15 cellular contexts compared by ENCODE assay signal in genomic region chr14:42517786-42518530, GRCh38.
"Had no signal": no experiment of that assay in that cellular context is flagged by ENCODE, and none has a peak within 500 bp of the region (broad histone marks: within the 10 kb centered on the region; RNA-seq: fewer than 3 reads in every experiment).

No MANE protein-coding gene starts in this region.

- H3K9me3 Mint-ChIP-seq: dendritic cell treated with granulocyte-macrophage colony-stimulating factor and Interleukin-4, amounts not matched to agents 40 ng/mL and 50 ng/mL, for 4 days; nephron; stimulated activated memory B cell treated with anti-CD40 and anti-IgM and Interleukin-4, amounts not matched to agents 10 μg/mL and 1 μg/mL and 100 μg/mL, for 72 hours had no signal

- ATAC-seq: stimulated activated memory B cell treated with anti-CD40 and anti-IgM and Interleukin-4, amounts not matched to agents 10 μg/mL and 1 μg/mL and 100 μg/mL, for 72 hours had no signal

- H3K4me3 Mint-ChIP-seq: activated naive CD8-positive, alpha-beta T cell treated with anti-CD3 and anti-CD28 coated beads, Interleukin-2, amount 10 ng/mL, durations not matched to agents 7 days and 5 days; dendritic cell treated with granulocyte-macrophage colony-stimulating factor and Interleukin-4, amounts not matched to agents 40 ng/mL and 50 ng/mL, for 4 days; nephron; stimulated activated memory B cell treated with anti-CD40 and anti-IgM and Interleukin-4, amounts not matched to agents 10 μg/mL and 1 μg/mL and 100 μg/mL, for 72 hours had no signal

- H3K36me3 Mint-ChIP-seq: activated naive CD8-positive, alpha-beta T cell treated with anti-CD3 and anti-CD28 coated beads, Interleukin-2, amount 10 ng/mL, durations not matched to agents 7 days and 5 days; stimulated activated memory B cell treated with anti-CD40 and anti-IgM and Interleukin-4, amounts not matched to agents 10 μg/mL and 1 μg/mL and 100 μg/mL, for 72 hours had no signal

- H3K27me3 Mint-ChIP-seq: activated naive CD8-positive, alpha-beta T cell treated with anti-CD3 and anti-CD28 coated beads, Interleukin-2, amount 10 ng/mL, durations not matched to agents 7 days and 5 days; dendritic cell treated with granulocyte-macrophage colony-stimulating factor and Interleukin-4, amounts not matched to agents 40 ng/mL and 50 ng/mL, for 4 days; stimulated activated memory B cell treated with anti-CD40 and anti-IgM and Interleukin-4, amounts not matched to agents 10 μg/mL and 1 μg/mL and 100 μg/mL, for 72 hours had no signal

- H3K4me1 Mint-ChIP-seq: activated naive CD8-positive, alpha-beta T cell treated with anti-CD3 and anti-CD28 coated beads, Interleukin-2, amount 10 ng/mL, durations not matched to agents 7 days and 5 days; nephron had no signal

- DNase-seq: activated CD4-positive, alpha-beta T cell treated with anti-CD3 and anti-CD28 coated beads, Interleukin-2, amount 50 U/mL, for 1 hour; activated CD4-positive, CD25-positive, alpha-beta regulatory T cell; activated CD8-positive, alpha-beta memory T cell treated with anti-CD3 and anti-CD28 coated beads for 24 hours; activated naive CD8-positive, alpha-beta T cell treated with anti-CD3 and anti-CD28 coated beads, Interleukin-2, amount 10 ng/mL, durations not matched to agents 7 days and 5 days; aorta; effector memory CD4-positive, alpha-beta T cell; foreskin melanocyte; head of caudate nucleus; kidney glomerular epithelial cell; mesendoderm; nucleus accumbens; stimulated activated CD4-positive, alpha-beta T cell treated with anti-CD3 and anti-CD28 coated beads, Interleukin-2, amount 100 ng/mL, for 48 hours had no signal

- H3K27ac Mint-ChIP-seq: activated naive CD8-positive, alpha-beta T cell treated with anti-CD3 and anti-CD28 coated beads, Interleukin-2, amount 10 ng/mL, durations not matched to agents 7 days and 5 days; dendritic cell treated with granulocyte-macrophage colony-stimulating factor and Interleukin-4, amounts not matched to agents 40 ng/mL and 50 ng/mL, for 4 days; nephron; stimulated activated memory B cell treated with anti-CD40 and anti-IgM and Interleukin-4, amounts not matched to agents 10 μg/mL and 1 μg/mL and 100 μg/mL, for 72 hours had no signal
